Comparison of ENCODE assay signal across 16 cellular contexts in genomic region chr6:118350881-118351430, GRCh38.
DNase-seq lines count a peak whose midpoint lies in the region; ATAC-seq and TF ChIP-seq lines count a peak whose summit lies in the region.
"Had no signal": no experiment of that assay in that cellular context is flagged by ENCODE, and none has a peak within 500 bp of the region (broad histone marks: within the 10 kb centered on the region; RNA-seq: fewer than 3 reads in every experiment).

No MANE protein-coding gene starts in this region.

- BruUV-seq in Caco-2 (replicated peaks; lab: Mats Ljungman, UMichigan) = no TSS peak

- H3K4me3 ChIP-seq in AG04450 (ENCODE audit: low read depth, low read length) (no peak overlapping the region), GM23248 (no peak overlapping the region), Caco-2 (ENCODE audit: low read depth, low read length) (no peak overlapping the region)
- H3K4me3 ChIP-seq: GM23338, right atrium auricular region had no signal

- no peak for ATAC-seq in GM18867 (IDR thresholded peaks at IDR 0.05; ENCODE audit: unreplicated experiment)
- ATAC-seq: activated CD4-positive, alpha-beta T cell treated with anti-CD3 and anti-CD28 coated beads for 36 hours; GM23338 had no signal

- in situ Hi-C loops in GM23248 (cut with MboI) = no loop called here

- no peaks in the 10 kb centered on the region for H3K27me3 Mint-ChIP-seq in Caco-2 (ENCODE audit: insufficient read depth, unreplicated experiment)
- H3K27me3 Mint-ChIP-seq: activated CD4-positive, alpha-beta T cell treated with anti-CD3 and anti-CD28 coated beads for 36 hours had no signal

- no peaks in the 10 kb centered on the region for H3K36me3 ChIP-seq in GM23248 (ENCODE audit: low read depth)
- no peaks in the 10 kb centered on the region for H3K36me3 ChIP-seq in Caco-2 (ENCODE audit: control insufficient read depth, insufficient read depth, low read length)
- H3K36me3 ChIP-seq: right atrium auricular region had no signal

- WGBS in GM23248 (ENCODE audit: low coverage in 1 of 2, low lambda C conversion rate in 2 of 2, missing lambda C conversion rate in 2 of 2), 2 experiments = 31 to 34% methylated on average over 5 of the region's 5 CpGs

- intact Hi-C loops in Caco-2 (cut with micrococcal nuclease; ENCODE audit: unreplicated experiment) = no loop called here

- CTCF ChIA-PET in AG04450 (lab: Charles Lee) (interaction anchor here (0.8 kb wide), 1 partner anchor 67 kb away, joined by 3 read pairs; no protein-coding TSS in a partner anchor), Caco-2 (lab: Charles Lee) (no interaction called here)

- no peaks in the 10 kb centered on the region for H3K4me1 Mint-ChIP-seq in Caco-2 (ENCODE audit: low read depth, unreplicated experiment)
- H3K4me1 Mint-ChIP-seq: GM23338 had no signal

- no peaks in the 10 kb centered on the region for H3K9me2 ChIP-seq in GM23248 (ENCODE audit: insufficient read depth)

- H3K9me3 Mint-ChIP-seq in Caco-2 (ENCODE audit: unreplicated experiment) = no peaks in the 10 kb centered on the region

- H3K36me3 Mint-ChIP-seq in Caco-2 (ENCODE audit: insufficient read depth, unreplicated experiment) = no peaks in the 10 kb centered on the region

- TF ChIP-seq CTCF in AG04450 (IDR thresholded peaks at IDR 0.05; ENCODE audit: low read depth, low read length) (no peak), Caco-2 (IDR thresholded peaks at IDR 0.05; ENCODE audit: insufficient read depth in 1 of 2, low read depth in 1 of 2, low read length in 1 of 2, severe bottlenecking in 1 of 2, unreplicated experiment in 1 of 2) (no peak)

- H3K4me2 ChIP-seq in GM23248 (ENCODE audit: unreplicated experiment) = no peak overlapping the region
- H3K4me2 ChIP-seq: GM23338 had no signal

- H2AFZ ChIP-seq in GM23248 = no peak overlapping the region
- H2AFZ ChIP-seq: GM23338 had no signal

- H4K20me1 ChIP-seq in GM23248 (ENCODE audit: insufficient read depth) = no peaks in the 10 kb centered on the region

- H3F3A ChIP-seq in GM23248 (ENCODE audit: insufficient read depth) = no peaks in the 10 kb centered on the region

- H3K9ac ChIP-seq in GM23248 = no peak overlapping the region

- H3K4me3 Mint-ChIP-seq in Caco-2 (ENCODE audit: unreplicated experiment) = no peak overlapping the region
- H3K4me3 Mint-ChIP-seq: activated CD4-positive, alpha-beta T cell treated with anti-CD3 and anti-CD28 coated beads for 36 hours; activated naive CD4-positive, alpha-beta T cell treated with anti-CD3 and anti-CD28 coated beads for 36 hours; GM23338 had no signal

- H3K79me2 ChIP-seq in GM23248 (ENCODE audit: insufficient read depth) = no peaks in the 10 kb centered on the region

- POLR2A ChIA-PET in AG04450 (lab: Yijun Ruan, JAX) (interaction anchor here (1.6 kb wide), 1 partner anchor 37 kb away, joined by 12 read pairs; no protein-coding TSS in a partner anchor), Caco-2 (lab: Charles Lee) (no interaction called here)

- no peak overlapping the region for H3K27ac Mint-ChIP-seq in Caco-2 (ENCODE audit: unreplicated experiment)
- H3K27ac Mint-ChIP-seq: activated CD4-positive, alpha-beta T cell treated with anti-CD3 and anti-CD28 coated beads for 36 hours; activated naive CD4-positive, alpha-beta T cell treated with anti-CD3 and anti-CD28 coated beads for 36 hours; GM23338 had no signal

- H3K27me3 ChIP-seq in AG04450 (ENCODE audit: control insufficient read depth, insufficient read depth, low read length) (no peaks in the 10 kb centered on the region), GM23248 (replicated peaks; ENCODE audit: insufficient read depth) (no peaks in the 10 kb centered on the region), Caco-2 (replicated peaks; ENCODE audit: control insufficient read depth, insufficient read depth, low read length) (no peaks in the 10 kb centered on the region)
- H3K27me3 ChIP-seq: right atrium auricular region had no signal

- H3K27ac ChIP-seq in AG04450 (ENCODE audit: low read depth, low read length) = peak overlapping the region; percentile 49
- H3K27ac ChIP-seq in GM23248 = no peak overlapping the region
- H3K27ac ChIP-seq: epithelial cell of prostate, right atrium auricular region had no signal

- H3K9me3 ChIP-seq in AG04450 (ENCODE audit: control insufficient read depth, insufficient read depth, low read length) (no peaks in the 10 kb centered on the region), GM23248 (ENCODE audit: low read depth) (no peaks in the 10 kb centered on the region), Caco-2 (no peaks in the 10 kb centered on the region)
- H3K9me3 ChIP-seq: right atrium auricular region had no signal

- H3K4me1 ChIP-seq in GM23248 (ENCODE audit: insufficient read depth) = no peaks in the 10 kb centered on the region
- H3K4me1 ChIP-seq in Caco-2 = no peaks in the 10 kb centered on the region
- H3K4me1 ChIP-seq: right atrium auricular region had no signal

- DNase-seq in AG04450 (ENCODE audit: low read depth, low spot score) (peak; percentile 82), GM23248 (peak; percentile 32), NCI-H526 (lab: John Stamatoyannopoulos, UW) (peak; percentile 86 to 89), fibroblast of peridontal ligament (ENCODE audit: extremely low read depth) (peak; percentile 84), Caco-2 (no peak)
- no peak for DNase-seq in activated CD4-positive, CD25-positive, alpha-beta regulatory T cell (lab: John Stamatoyannopoulos, UW)
- DNase-seq in NK-92 treated with Interleukin-12 subunit alpha and Interleukin-12 subunit beta, amount 100 ng/mL, for 24 hours (lab: John Stamatoyannopoulos, UW) = no peak
- DNase-seq: activated CD4-positive, alpha-beta T cell treated with anti-CD3 and anti-CD28 coated beads for 36 hours; activated naive CD4-positive, alpha-beta T cell treated with anti-CD3 and anti-CD28 coated beads for 36 hours; dermis blood vessel endothelial cell; NCI-H2171 treated with DMSO at 0.1 percent for 48 hours; T-helper 9 cell had no signal

Comparison
In these comparisons a context has a peak if more than half of its experiments do, and no peak if none do; other contexts are left out.
1. DNase-seq: peak in AG04450 (single experiment), GM23248 (single experiment), NCI-H526 (2 of 2) and fibroblast of peridontal ligament (single experiment); none in activated CD4-positive, CD25-positive, alpha-beta regulatory T cell (0 of 4), NK-92 treated with Interleukin-12 subunit alpha and Interleukin-12 subunit beta, amount 100 ng/mL, for 24 hours (single experiment) and Caco-2 (0 of 2).